ENCODE assay signal across 1 cellular context in the genomic region with DNA sequence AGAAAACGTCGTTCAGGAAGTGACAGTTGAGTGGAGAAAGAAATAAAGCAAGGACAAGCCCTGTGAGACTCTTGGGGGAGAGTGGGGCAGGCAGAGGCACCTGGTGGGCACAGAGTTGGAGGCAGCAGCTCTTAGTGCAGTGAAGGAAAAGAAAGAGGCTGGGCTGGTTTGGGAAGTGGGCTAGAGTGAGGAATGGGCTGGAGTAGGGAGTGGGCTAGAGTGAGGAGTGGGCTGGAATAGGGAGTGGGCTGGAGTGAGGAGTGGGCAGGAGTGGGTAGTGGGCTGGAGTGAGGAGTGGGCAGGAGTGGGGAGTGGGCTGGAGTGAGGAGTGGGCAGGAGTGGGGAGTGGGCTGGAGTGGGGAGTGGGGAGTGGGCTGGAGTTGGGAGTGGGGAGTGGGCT.
TF ChIP-seq lines count a peak whose summit lies in the region.

No MANE protein-coding gene starts in this region.

TF ChIP-seq in A549, 52 proteins besides CTCF, POLR2A, EP300 and RAD21 (continued from another document):
- TF ChIP-seq, protein P1, sequence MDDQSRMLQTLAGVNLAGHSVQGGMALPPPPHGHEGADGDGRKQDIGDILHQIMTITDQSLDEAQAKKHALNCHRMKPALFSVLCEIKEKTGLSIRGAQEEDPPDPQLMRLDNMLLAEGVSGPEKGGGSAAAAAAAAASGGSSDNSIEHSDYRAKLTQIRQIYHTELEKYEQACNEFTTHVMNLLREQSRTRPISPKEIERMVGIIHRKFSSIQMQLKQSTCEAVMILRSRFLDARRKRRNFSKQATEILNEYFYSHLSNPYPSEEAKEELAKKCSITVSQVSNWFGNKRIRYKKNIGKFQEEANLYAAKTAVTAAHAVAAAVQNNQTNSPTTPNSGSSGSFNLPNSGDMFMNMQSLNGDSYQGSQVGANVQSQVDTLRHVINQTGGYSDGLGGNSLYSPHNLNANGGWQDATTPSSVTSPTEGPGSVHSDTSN (IDR thresholded peaks at IDR 0.05) = no peak
- TF ChIP-seq ZFP36 (IDR thresholded peaks at IDR 0.05; ENCODE audit: borderline replicate concordance, partially characterized antibody) (no peak), CBX2 (IDR thresholded peaks at IDR 0.05; ENCODE audit: borderline replicate concordance, low read depth) (no peak), PHF8 (IDR thresholded peaks at IDR 0.05; ENCODE audit: borderline replicate concordance, low read depth) (no peak)
